In the genomic region with DNA sequence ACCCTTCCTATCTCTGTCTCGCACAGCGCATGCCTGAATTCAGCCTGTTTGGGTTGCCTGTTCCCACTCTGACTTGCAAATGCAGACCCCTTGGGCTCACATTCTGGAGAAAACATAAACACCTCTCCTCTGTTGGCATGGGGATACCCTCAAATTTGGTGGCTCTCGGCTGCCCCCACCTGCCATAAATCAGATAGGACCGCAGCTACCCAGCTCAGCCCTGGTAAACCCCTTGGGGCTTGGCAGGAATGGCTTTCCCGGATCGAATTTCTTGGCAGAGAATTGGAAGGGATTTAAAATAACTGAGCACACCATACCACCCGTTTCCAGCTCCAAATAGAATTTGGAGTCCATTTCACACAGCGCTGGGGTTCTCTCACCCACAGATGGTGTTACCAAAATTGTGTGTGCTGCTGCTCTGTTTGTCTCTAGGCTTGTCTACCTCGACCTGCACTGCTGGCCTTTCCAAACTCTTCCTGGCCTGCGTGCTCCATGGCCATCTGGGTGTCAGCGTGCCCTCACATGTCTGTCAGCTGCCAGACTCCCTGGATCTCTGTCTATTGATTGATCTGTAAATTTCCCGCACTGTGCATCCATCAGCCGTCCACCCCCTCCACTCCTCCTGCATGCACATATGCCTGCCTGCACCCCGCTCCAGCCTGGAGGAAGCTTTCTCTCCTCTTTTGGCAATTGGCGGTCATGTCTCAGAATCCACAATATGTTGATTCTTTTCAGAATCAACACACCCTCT, we compare ENCODE assay signal across 12 cellular contexts.
A peak's percentile ranks its signal among the peaks of the same experiment; 100 is the strongest.
DNase-seq lines count a peak whose midpoint lies in the region; ATAC-seq and TF ChIP-seq lines count a peak whose summit lies in the region.
"Had no signal": no experiment of that assay in that cellular context is flagged by ENCODE, and none has a peak within 500 bp of the region (broad histone marks: within the 10 kb centered on the region; RNA-seq: fewer than 3 reads in every experiment).

No MANE protein-coding gene starts in this region.

- no peaks in the 10 kb centered on the region for H3K36me3 ChIP-seq in right atrium auricular region
- H3K36me3 ChIP-seq in iPS DF 6.9 (ENCODE audit: control insufficient read depth, insufficient read depth, low read length): no peaks in the 10 kb centered on the region

- no peak overlapping the region for H3K27ac ChIP-seq in right atrium auricular region
- no peak overlapping the region for H3K27ac ChIP-seq in iPS DF 6.9 (ENCODE audit: low read length)

- H3K36me3 Mint-ChIP-seq in type B pancreatic cell: no peaks in the 10 kb centered on the region
- H3K36me3 Mint-ChIP-seq: memory B cell had no signal

- TF ChIP-seq CTCF in right atrium auricular region (IDR thresholded peaks at IDR 0.05) (peak in 1 of 2 donors; percentile 46), astrocyte of the cerebellum (IDR thresholded peaks at IDR 0.05; ENCODE audit: low read depth, low read length, missing control alignments) (peak; percentile 40), type B pancreatic cell (conservative IDR thresholded peaks at IDR 0.05) (peak; percentile 65), GM20000 (IDR thresholded peaks at IDR 0.05; ENCODE audit: extremely low read depth, missing control alignments) (no peak)

- H3K4me3 ChIP-seq in right atrium auricular region (no peak overlapping the region), astrocyte of the cerebellum (ENCODE audit: low read depth, low read length) (no peak overlapping the region), iPS DF 6.9 (ENCODE audit: low read length) (no peak overlapping the region)

- H3K27me3 ChIP-seq in right atrium auricular region: no peaks in the 10 kb centered on the region
- no peaks in the 10 kb centered on the region for H3K27me3 ChIP-seq in iPS DF 6.9 (ENCODE audit: control insufficient read depth, insufficient read depth, low read length)

- H3K9me3 ChIP-seq in right atrium auricular region: no peaks in the 10 kb centered on the region
- no peaks in the 10 kb centered on the region for H3K9me3 ChIP-seq in iPS DF 6.9 (ENCODE audit: control insufficient read depth, insufficient read depth, low read length)

- H3K4me1 Mint-ChIP-seq in type B pancreatic cell (ENCODE audit: unreplicated experiment): peaks cover 10% of the 10 kb centered on the region
- H3K4me1 Mint-ChIP-seq: memory B cell had no signal

- peaks cover 4% of the 10 kb centered on the region for H3K9me3 Mint-ChIP-seq in type B pancreatic cell

- in situ Hi-C loops in astrocyte of the cerebellum (cut with HindIII; ENCODE audit: low sequenced_read_pairs): no loop called here

- no peak overlapping the region for H3K27ac Mint-ChIP-seq in type B pancreatic cell
- H3K27ac Mint-ChIP-seq: memory B cell had no signal

- DNase-seq in Right ventricle myocardium inferior (ENCODE audit: missing footprints) (no peak), right atrium auricular region (ENCODE audit: low spot score) (no peak), astrocyte of the cerebellum (ENCODE audit: low read depth) (peak; percentile 12), iPS DF 6.9 (ENCODE audit: low read depth, low spot score) (peak; percentile 58), type B pancreatic cell (ENCODE audit: extremely low spot score, unreplicated experiment) (no peak), GM20000 (ENCODE audit: low spot score) (no peak)
- DNase-seq in effector CD4-positive, alpha-beta T cell: no peak
- DNase-seq: activated CD8-positive, alpha-beta memory T cell treated with anti-CD3 and anti-CD28 coated beads, Interleukin-2, amount 50 U/mL, for 48 hours; IMR-90; stimulated activated CD4-positive, alpha-beta T cell treated with anti-CD3 and anti-CD28 coated beads, Interleukin-1b, Interleukin-23, amount 100 ng/mL, for 48 hours had no signal

- intact Hi-C loops in Right ventricle myocardium inferior (cut with DNase I): loop anchor here (5.0 kb wide), 2 partner anchors 168 to 437 kb away; no protein-coding TSS in a partner anchor

- H3K4me3 Mint-ChIP-seq in type B pancreatic cell: no peak overlapping the region
- H3K4me3 Mint-ChIP-seq: memory B cell had no signal

- WGBS in iPS DF 6.9 (ENCODE audit: insufficient coverage, insufficient read length): no CpG with 5 or more reads among the region's 15 CpGs

- no peaks in the 10 kb centered on the region for H3K4me1 ChIP-seq in right atrium auricular region
- H3K4me1 ChIP-seq in iPS DF 6.9 (ENCODE audit: control insufficient read depth, insufficient read depth, low read length): no peaks in the 10 kb centered on the region; the same call in 1 of the 2 replicates

- peaks cover 21% of the 10 kb centered on the region for H3K27me3 Mint-ChIP-seq in type B pancreatic cell

- ATAC-seq in Right ventricle myocardium inferior: peak; percentile 63
- no peak for ATAC-seq in HG03039 (IDR thresholded peaks at IDR 0.05; ENCODE audit: unreplicated experiment)

Comparison
In these comparisons a context has a peak if more than half of its experiments do, and no peak if none do; other contexts are left out.
1. DNase-seq: peak in astrocyte of the cerebellum (single experiment) and iPS DF 6.9 (single experiment); none in Right ventricle myocardium inferior (single experiment), right atrium auricular region (single experiment), type B pancreatic cell (single experiment), effector CD4-positive, alpha-beta T cell (single experiment) and GM20000 (single experiment).